8 cellular contexts compared by ENCODE assay signal in the genomic region with DNA sequence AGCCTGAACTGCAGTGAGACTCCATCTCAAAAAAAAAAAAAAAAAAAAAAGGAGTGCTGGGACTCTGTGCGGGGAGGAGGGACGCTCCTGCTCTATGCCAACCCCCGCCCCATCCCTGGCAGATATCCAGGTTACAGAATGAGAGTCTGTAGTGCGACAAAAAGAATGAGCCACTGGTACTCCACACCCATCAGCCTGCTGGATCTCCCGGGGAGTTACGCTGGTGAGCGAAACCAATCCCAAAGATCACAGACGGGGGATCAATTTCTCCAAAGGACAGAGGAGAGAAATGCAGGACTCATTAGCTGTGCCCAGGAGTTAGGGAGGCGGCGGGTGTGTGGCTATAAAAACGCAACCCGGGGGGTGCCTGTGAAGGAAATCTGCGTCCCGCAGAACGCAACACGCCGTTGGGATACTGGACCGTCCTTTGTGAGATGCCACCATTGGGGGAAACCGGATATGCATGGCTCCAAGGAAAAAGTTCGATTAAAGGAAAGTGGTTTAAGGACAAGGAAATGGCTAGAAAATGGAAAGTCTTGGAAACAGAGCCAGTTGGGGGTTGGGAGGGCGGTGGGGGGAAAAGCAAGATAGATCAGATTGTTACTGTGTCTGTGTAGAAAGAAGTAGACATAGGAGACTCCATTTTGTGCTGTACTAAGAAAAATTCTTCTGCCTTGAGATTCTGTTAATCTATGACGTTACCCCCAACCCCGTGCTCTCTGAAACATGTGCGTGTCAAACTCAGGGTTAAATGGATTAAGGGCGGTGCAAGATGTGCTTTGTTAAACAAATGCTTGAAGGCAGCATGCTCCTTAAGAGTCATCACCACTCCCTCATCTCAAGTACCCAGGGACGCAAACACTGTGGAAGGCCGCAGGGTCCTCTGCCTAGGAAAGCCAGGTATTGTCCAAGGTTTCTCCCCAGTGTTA. TPM values are rescaled to one million over a fixed set of nuclear protein-coding genes. Genes with fewer than 3 reads are reported as not detected.
DNase-seq lines count a peak whose midpoint lies in the region; ATAC-seq and TF ChIP-seq lines count a peak whose summit lies in the region.
"Not testable (repeated sequence)": the region's sequence is repeated elsewhere in the genome, so short reads cannot be mapped to it uniquely, and the experiment has no call there.

No MANE protein-coding gene starts in this region.

- not testable (repeated sequence) for H3K36me3 Mint-ChIP-seq in activated CD4-positive, alpha-beta memory T cell treated with anti-CD3 and anti-CD28 coated beads for 36 hours; stimulated activated effector memory CD8-positive, alpha-beta T cell treated with anti-CD3 and anti-CD28 coated beads, Interleukin-12 subunit alpha, Interleukin-12 subunit beta, amount 100 ng/mL, for 72 hours

- not testable (repeated sequence) for TF ChIP-seq CTCF in AG10803 (conservative IDR thresholded peaks at IDR 0.05; ENCODE audit: low read length); HFF-Myc (IDR thresholded peaks at IDR 0.05; ENCODE audit: low read depth, low read length, missing control alignments); colonic mucosa (IDR thresholded peaks at IDR 0.05)

- H3K4me3 Mint-ChIP-seq in activated CD4-positive, alpha-beta memory T cell treated with anti-CD3 and anti-CD28 coated beads for 36 hours = peak overlapping the region; percentile 70
- peak overlapping the region; percentile 72 for H3K4me3 Mint-ChIP-seq in stimulated activated effector memory CD8-positive, alpha-beta T cell treated with anti-CD3 and anti-CD28 coated beads, Interleukin-12 subunit alpha, Interleukin-12 subunit beta, amount 100 ng/mL, for 72 hours

- not testable (repeated sequence) for H3K9me3 Mint-ChIP-seq in activated CD4-positive, alpha-beta memory T cell treated with anti-CD3 and anti-CD28 coated beads for 36 hours; stimulated activated effector memory CD8-positive, alpha-beta T cell treated with anti-CD3 and anti-CD28 coated beads, Interleukin-12 subunit alpha, Interleukin-12 subunit beta, amount 100 ng/mL, for 72 hours

- not testable (repeated sequence) for H3K9ac ChIP-seq in colonic mucosa (ENCODE audit: low read depth in 2 of 2, low read length in 2 of 2)

- H3K36me3 ChIP-seq in colonic mucosa = not testable (repeated sequence)

- CTCF ChIA-PET in activated CD4-positive, alpha-beta memory T cell treated with anti-CD3 and anti-CD28 coated beads for 36 hours (lab: Charles Lee) = interaction anchor here (1.0 to 2.5 kb wide), 7 partner anchors 10 to 263 kb away, joined by 3 to 19 read pairs (median 4); no protein-coding TSS in a partner anchor

- H3K4me3 ChIP-seq in AG10803 (ENCODE audit: low read length) (peak overlapping the region; percentile 53), HFF-Myc (replicated peaks; ENCODE audit: low read depth, low read length) (peak overlapping the region; percentile 12; the same call in 1 of the 2 replicates), colonic mucosa (peak overlapping the region; percentile 40)

- ATAC-seq in left ventricle myocardium superior = peak; percentile 14
- not testable (repeated sequence) for ATAC-seq in stimulated activated effector memory CD8-positive, alpha-beta T cell treated with anti-CD3 and anti-CD28 coated beads, Interleukin-12 subunit alpha, Interleukin-12 subunit beta, amount 100 ng/mL, for 72 hours

- not testable (repeated sequence) for H3K27me3 ChIP-seq in colonic mucosa

- H3K9me3 ChIP-seq in colonic mucosa = not testable (repeated sequence)

- intact Hi-C loops in activated CD4-positive, alpha-beta memory T cell treated with anti-CD3 and anti-CD28 coated beads for 36 hours (cut with micrococcal nuclease) = not testable (repeated sequence)
- intact Hi-C loops in colonic mucosa (cut with DNase I) (loop anchor here (5.0 kb wide), 1 partner anchor 207 kb away; no protein-coding TSS in a partner anchor), left ventricle myocardium superior (cut with micrococcal nuclease) (loop anchor here (2.0 kb wide), 1 partner anchor 56 kb away; the partner anchor contains the start of gene NQO2)

- H3K4me1 ChIP-seq in colonic mucosa = not testable (repeated sequence)

- POLR2A ChIA-PET in activated CD4-positive, alpha-beta memory T cell treated with anti-CD3 and anti-CD28 coated beads for 36 hours (lab: Charles Lee) = interaction anchor here (0.8 to 1.5 kb wide), 5 partner anchors 9 to 55 kb away, joined by 3 to 5 read pairs (median 3); partner anchors contain the start of gene NQO2

- peaks cover 21% of the 10 kb centered on the region for H3K4me1 Mint-ChIP-seq in activated CD4-positive, alpha-beta memory T cell treated with anti-CD3 and anti-CD28 coated beads for 36 hours (ENCODE audit: low read depth)
- not testable (repeated sequence) for H3K4me1 Mint-ChIP-seq in stimulated activated effector memory CD8-positive, alpha-beta T cell treated with anti-CD3 and anti-CD28 coated beads, Interleukin-12 subunit alpha, Interleukin-12 subunit beta, amount 100 ng/mL, for 72 hours

- not testable (repeated sequence) for H3K27ac ChIP-seq in colonic mucosa

- H3K27me3 Mint-ChIP-seq in activated CD4-positive, alpha-beta memory T cell treated with anti-CD3 and anti-CD28 coated beads for 36 hours = not testable (repeated sequence)

- DNase-seq in AG10803 (ENCODE audit: low read depth) (peak; percentile 38), NCI-H446 (lab: John Stamatoyannopoulos, UW) (peak; percentile 19 to 54), colonic mucosa (peak; percentile 67), left ventricle myocardium superior (peak; percentile 51), myocyte (ENCODE audit: low read depth) (peak; percentile 15)
- not testable (repeated sequence) for DNase-seq in HFF-Myc (ENCODE audit: extremely low read depth, low read depth); activated CD4-positive, alpha-beta memory T cell treated with anti-CD3 and anti-CD28 coated beads for 36 hours
- peak in 1 of 2 donors; percentile 49 for DNase-seq in stimulated activated effector memory CD8-positive, alpha-beta T cell treated with anti-CD3 and anti-CD28 coated beads, Interleukin-12 subunit alpha, Interleukin-12 subunit beta, amount 100 ng/mL, for 72 hours (ENCODE audit: low spot score in 2 of 2)

- not testable (repeated sequence) for H3K27ac Mint-ChIP-seq in activated CD4-positive, alpha-beta memory T cell treated with anti-CD3 and anti-CD28 coated beads for 36 hours
- peak overlapping the region; percentile 83 for H3K27ac Mint-ChIP-seq in stimulated activated effector memory CD8-positive, alpha-beta T cell treated with anti-CD3 and anti-CD28 coated beads, Interleukin-12 subunit alpha, Interleukin-12 subunit beta, amount 100 ng/mL, for 72 hours

RNA-seq across cellular contexts. Expression of gene RIPK1, which starts 13.8 kb away (rescaled TPM):
- total RNA-seq in activated CD4-positive, alpha-beta memory T cell treated with anti-CD3 and anti-CD28 coated beads for 36 hours = 10 to 100 TPM; 18.5 to 18.6 TPM
- total RNA-seq in colonic mucosa (10 to 100 TPM; 23.5 to 30.6 TPM), left ventricle myocardium superior (6.5 TPM), myocyte (8.9 and 9.8 TPM in 2 replicates)
- polyA plus RNA-seq in myocyte (2012) = 11.9 TPM

RNA-seq across cellular contexts. Expression of gene NQO2, which starts 54.8 kb away (rescaled TPM):
- 10 to 100 TPM; 36.1 to 38.9 TPM for total RNA-seq in activated CD4-positive, alpha-beta memory T cell treated with anti-CD3 and anti-CD28 coated beads for 36 hours
- total RNA-seq in colonic mucosa = 10 to 100 TPM; 14.1 to 19.0 TPM
- 59.6 TPM for total RNA-seq in left ventricle myocardium superior
- total RNA-seq in myocyte = 25.8 and 26.3 TPM in 2 replicates
- 45.4 TPM for polyA plus RNA-seq in myocyte (2012)
